In the genomic region with DNA sequence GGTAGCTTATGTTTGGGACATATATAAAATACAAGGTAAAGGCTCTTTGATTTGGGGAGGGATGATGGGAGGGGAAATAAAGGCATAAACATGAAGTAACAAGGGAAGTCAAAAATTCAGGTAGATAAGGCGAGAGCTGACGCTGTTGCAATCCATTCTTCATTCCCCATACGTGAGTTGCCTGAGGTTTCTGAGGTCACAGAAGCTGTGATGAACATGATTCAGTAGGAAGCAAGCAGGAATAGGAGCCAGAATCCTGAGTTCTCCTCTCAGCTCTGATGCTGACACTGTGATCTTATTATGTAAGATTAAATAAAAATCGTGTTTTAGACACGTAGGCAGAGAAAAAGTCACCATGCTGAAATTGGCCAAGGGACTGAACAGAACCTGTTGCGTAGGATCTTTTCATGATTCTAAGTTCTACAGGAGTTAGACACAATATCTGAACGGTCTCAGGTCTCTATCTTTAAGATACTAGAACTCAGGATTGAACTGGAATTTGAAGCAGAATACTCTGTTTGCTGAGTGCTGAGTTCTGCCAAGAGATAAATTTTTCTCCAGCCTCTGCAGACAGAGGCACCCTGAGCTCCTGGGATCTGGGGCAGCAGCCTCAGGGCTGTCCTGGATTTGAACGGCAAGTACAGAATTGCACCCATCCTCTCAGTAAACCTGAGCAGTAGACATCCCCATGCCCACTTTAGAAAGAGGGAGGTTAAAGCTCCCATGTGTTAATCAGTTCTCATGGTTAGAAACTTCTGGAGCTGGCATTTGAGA, we compare ENCODE assay signal across 9 cellular contexts. TPM values are rescaled to one million over a fixed set of nuclear protein-coding genes. Genes with fewer than 3 reads are reported as not detected.
DNase-seq lines count a peak whose midpoint lies in the region; ATAC-seq, FAIRE-seq and TF ChIP-seq lines count a peak whose summit lies in the region.
"Had no signal": no experiment of that assay in that cellular context is flagged by ENCODE, and none has a peak within 500 bp of the region (broad histone marks: within the 10 kb centered on the region; RNA-seq: fewer than 3 reads in every experiment).

No MANE protein-coding gene starts in this region.

- no peak overlapping the region for H2BK12ac ChIP-seq in H9 (ENCODE audit: insufficient read length, low read depth, low read length)

- no peaks in the 10 kb centered on the region; the same call in 2 of the 3 replicates for H3K36me3 ChIP-seq in K562 (ENCODE audit: control insufficient read depth, insufficient read depth, low read length)

- H3K27ac Mint-ChIP-seq in HFFc6: peak overlapping the region; percentile 33
- peak overlapping the region in 2 of 6 donors; percentile 18 to 71 for H3K27ac Mint-ChIP-seq in naive B cell
- H3K27ac Mint-ChIP-seq in stimulated activated memory B cell treated with anti-CD40 and anti-IgM and Interleukin-4, amounts not matched to agents 10 μg/mL and 1 μg/mL and 100 μg/mL, for 72 hours: no peak overlapping the region
- H3K27ac Mint-ChIP-seq in H9: no peak overlapping the region

- intact Hi-C loops in K562 (cut with micrococcal nuclease): no loop called here

- in situ Hi-C loops in K562 (cut with MboI): no loop called here

- no peak overlapping the region for H2BK20ac ChIP-seq in H9 (ENCODE audit: low read depth, low read length, poor library complexity, severe bottlenecking)

- H3K79me1 ChIP-seq in H9 (ENCODE audit: insufficient read depth, low read depth, low read length, poor library complexity, severe bottlenecking): no peaks in the 10 kb centered on the region

- no peak for FAIRE-seq in K562 (lab: Jason Lieb, UNC)

- H3K36me3 Mint-ChIP-seq in HFFc6 (ENCODE audit: low read depth) (peaks cover 4% of the 10 kb centered on the region; the same call in 1 of the 2 replicates), naive B cell (peaks cover 4 to 17% of the 10 kb centered on the region in 2 donors), H9 (ENCODE audit: insufficient read depth in 1 of 3, low read depth in 3 of 3) (no peaks in the 10 kb centered on the region)
- peaks cover 18% of the 10 kb centered on the region for H3K36me3 Mint-ChIP-seq in stimulated activated memory B cell treated with anti-CD40 and anti-IgM and Interleukin-4, amounts not matched to agents 10 μg/mL and 1 μg/mL and 100 μg/mL, for 72 hours

- no peaks in the 10 kb centered on the region for H3K9me1 ChIP-seq in K562 (ENCODE audit: control insufficient read depth, insufficient read depth, low read length)

- H3K27me3 ChIP-seq in K562 (ENCODE audit: control insufficient read depth in 2 of 2, insufficient read depth in 2 of 2, low read length in 2 of 2) (no peaks in the 10 kb centered on the region; a peak in 1 of 5 replicates), H9 (ENCODE audit: insufficient read depth, low read length) (0 out of 2 replicates have a peak, but pooled peaks cover 2% of the 10 kb centered on the region)

- POLR2A ChIA-PET in K562 (lab: Yijun Ruan, JAX): interaction anchor here (0.6 to 5.5 kb wide), 6 partner anchors 9 to 431 kb away, joined by 3 to 69 read pairs (median 12); a partner anchor contains a TSS

- H3K9ac ChIP-seq in K562 (ENCODE audit: insufficient read depth in 1 of 2, low read depth in 2 of 2, low read length in 2 of 2) (no peak overlapping the region), H9 (ENCODE audit: extremely low read depth, insufficient read length, low read length) (no peak overlapping the region)

- CTCF ChIA-PET in K562 (lab: Yijun Ruan, JAX; ENCODE audit: low intra/inter-chr PET ratio): no interaction called here

- H2BK15ac ChIP-seq in H9 (ENCODE audit: low read depth, low read length): no peak overlapping the region

- no peaks in the 10 kb centered on the region for H3K79me2 ChIP-seq in K562 (ENCODE audit: control insufficient read depth, insufficient read depth, low read length)
- no peaks in the 10 kb centered on the region for H3K79me2 ChIP-seq in H9 (ENCODE audit: insufficient read depth, low read length)

- H3K27ac ChIP-seq in K562 (ENCODE audit: extremely low read depth, low read depth, low read length) (no peak overlapping the region), H9 (ENCODE audit: insufficient read length, low read depth, low read length) (no peak overlapping the region)

- H3K4ac ChIP-seq in H9 (ENCODE audit: low read depth, low read length): no peak overlapping the region

- H4K8ac ChIP-seq in H9 (replicated peaks; ENCODE audit: insufficient read length, low read depth, low read length): no peak overlapping the region

- H3K9me3 Mint-ChIP-seq in HFFc6: no peaks in the 10 kb centered on the region
- H3K9me3 Mint-ChIP-seq in naive B cell: peaks cover 5 to 24% (median 9%) of the 10 kb centered on the region in 7 donors
- peaks cover 12% of the 10 kb centered on the region for H3K9me3 Mint-ChIP-seq in stimulated activated memory B cell treated with anti-CD40 and anti-IgM and Interleukin-4, amounts not matched to agents 10 μg/mL and 1 μg/mL and 100 μg/mL, for 72 hours
- no peaks in the 10 kb centered on the region; a peak in 1 of 5 replicates for H3K9me3 Mint-ChIP-seq in H9

- no peak overlapping the region for H2BK120ac ChIP-seq in H9 (ENCODE audit: low read depth, low read length, poor library complexity, severe bottlenecking)

- H3K9me3 ChIP-seq in K562 (replicated peaks; ENCODE audit: control insufficient read depth, insufficient read depth, low read depth, low read length) (no peaks in the 10 kb centered on the region), H9 (ENCODE audit: control insufficient read depth, low read depth, low read length) (no peaks in the 10 kb centered on the region)

- H3K4me1 ChIP-seq in K562 (replicated peaks in 1 of 2; ENCODE audit: control insufficient read depth in 2 of 2, insufficient read depth in 2 of 2, low read length in 2 of 2) (peaks cover 14 to 43% of the 10 kb centered on the region in 2 experiments), H9 (ENCODE audit: insufficient read depth, low read length) (no peaks in the 10 kb centered on the region; the same call in 1 of the 2 replicates)

- no peak overlapping the region for H3K14ac ChIP-seq in H9 (ENCODE audit: insufficient read depth, low read length)

- H4K20me1 ChIP-seq in K562 (replicated peaks; ENCODE audit: control insufficient read depth, insufficient read depth, low read length): no peaks in the 10 kb centered on the region
- H4K20me1 ChIP-seq in H9 (ENCODE audit: control insufficient read depth, insufficient read depth, insufficient read length): no peaks in the 10 kb centered on the region

- no peak for TF ChIP-seq EP300 in K562 (IDR thresholded peaks at IDR 0.05; ENCODE audit: low read length)

- H4K5ac ChIP-seq in H9 (ENCODE audit: insufficient read length, low read depth, low read length): no peak overlapping the region

- no peaks in the 10 kb centered on the region for H3K23me2 ChIP-seq in H9 (ENCODE audit: insufficient read length, low read depth, low read length, poor library complexity, severe bottlenecking)

- no peak for TF ChIP-seq CTCF in HFFc6 (IDR thresholded peaks at IDR 0.05)
- TF ChIP-seq CTCF in K562 (IDR thresholded peaks at IDR 0.05 in 2 of 3, conservative IDR thresholded peaks at IDR 0.05 in 1 of 3; ENCODE audit: insufficient read depth in 2 of 3, low read depth in 1 of 3, low read length in 3 of 3): no peak
- TF ChIP-seq CTCF in H9 (conservative IDR thresholded peaks at IDR 0.05): no peak

- peak overlapping the region; percentile 35 for H3K4me3 Mint-ChIP-seq in HFFc6
- H3K4me3 Mint-ChIP-seq in naive B cell: peak overlapping the region in 7 of 8 donors; percentile 15 to 83 (median 66)
- H3K4me3 Mint-ChIP-seq in stimulated activated memory B cell treated with anti-CD40 and anti-IgM and Interleukin-4, amounts not matched to agents 10 μg/mL and 1 μg/mL and 100 μg/mL, for 72 hours: no peak overlapping the region
- H3K4me3 Mint-ChIP-seq in H9: no peak overlapping the region

- H3K23ac ChIP-seq in H9 (ENCODE audit: insufficient read length, low read depth, low read length): no peak overlapping the region

- H4K91ac ChIP-seq in H9 (ENCODE audit: insufficient read length, low read depth, low read length): no peak overlapping the region

- ATAC-seq in K562 (peak; percentile 28), naive B cell (ENCODE audit: low read depth in 2 of 2) (no peak), GM21367 (IDR thresholded peaks at IDR 0.05; ENCODE audit: unreplicated experiment) (no peak), GM19328 (IDR thresholded peaks at IDR 0.05; ENCODE audit: unreplicated experiment) (no peak)
- ATAC-seq in stimulated activated memory B cell treated with anti-CD40 and anti-IgM and Interleukin-4, amounts not matched to agents 10 μg/mL and 1 μg/mL and 100 μg/mL, for 72 hours: no peak

- TF ChIP-seq RAD21 in K562 (CRISPR knock-in tag; conservative IDR thresholded peaks at IDR 0.05 in 1 of 2, IDR thresholded peaks at IDR 0.05 in 1 of 2): no peak

- H3K4me2 ChIP-seq in K562 (ENCODE audit: insufficient read depth, low read length): no peak overlapping the region
- no peak overlapping the region for H3K4me2 ChIP-seq in H9 (ENCODE audit: insufficient read depth, insufficient read length, low read length)

- no peak overlapping the region for H2AFZ ChIP-seq in K562 (ENCODE audit: low read depth, low read length)
- H2AFZ ChIP-seq in H9 (ENCODE audit: low read length): no peak overlapping the region

- no peak overlapping the region for H3K18ac ChIP-seq in H9 (ENCODE audit: insufficient read length, low read depth, low read length)

- no peak overlapping the region for H2AK5ac ChIP-seq in H9 (ENCODE audit: insufficient read length, low read length)

- no peak for TF ChIP-seq POLR2A in K562 (conservative IDR thresholded peaks at IDR 0.05)

- no TSS peak for BruUV-seq in K562 (replicated peaks; lab: Mats Ljungman, UMichigan)

- no peak overlapping the region for H3T11ph ChIP-seq in H9 (ENCODE audit: low read length)

- no peak overlapping the region for H3K56ac ChIP-seq in H9 (ENCODE audit: insufficient read length, low read depth, low read length)

- H3K27me3 Mint-ChIP-seq in HFFc6 (ENCODE audit: insufficient read depth) (no peaks in the 10 kb centered on the region; the same call in 1 of the 2 replicates), naive B cell (no peaks in the 10 kb centered on the region), H9 (ENCODE audit: low read depth) (peaks cover 17% of the 10 kb centered on the region)
- H3K27me3 Mint-ChIP-seq in stimulated activated memory B cell treated with anti-CD40 and anti-IgM and Interleukin-4, amounts not matched to agents 10 μg/mL and 1 μg/mL and 100 μg/mL, for 72 hours: no peaks in the 10 kb centered on the region

- DNase-seq in AG20443 (ENCODE audit: low spot score) (peak; percentile 63), HFFc6 (peak; percentile 74), K562 (ENCODE audit: extremely low read depth in 1 of 4, low spot score in 3 of 4) (no peak), naive B cell (no peak), H9 (no peak)
- DNase-seq: DMS53 had no signal

- H3K4me3 ChIP-seq in K562: no peak overlapping the region

- H2BK5ac ChIP-seq in H9 (ENCODE audit: insufficient read length, low read length): no peak overlapping the region

- 48% methylated on average over 8 of the region's 8 CpGs for WGBS in K562 (ENCODE audit: insufficient coverage, low coverage, missing lambda C conversion rate)
- no CpG with 5 or more reads among the region's 8 CpGs for WGBS in H9 (ENCODE audit: extremely low coverage, insufficient read length, low lambda C conversion rate)

- H3K4me1 Mint-ChIP-seq in HFFc6 (ENCODE audit: low read depth): peaks cover 64% of the 10 kb centered on the region
- peaks cover 23 to 65% (median 40%) of the 10 kb centered on the region in 3 donors for H3K4me1 Mint-ChIP-seq in naive B cell
- peaks cover 57% of the 10 kb centered on the region for H3K4me1 Mint-ChIP-seq in stimulated activated memory B cell treated with anti-CD40 and anti-IgM and Interleukin-4, amounts not matched to agents 10 μg/mL and 1 μg/mL and 100 μg/mL, for 72 hours
- peaks cover 32 to 41% of the 10 kb centered on the region in 2 experiments for H3K4me1 Mint-ChIP-seq in H9

RNA-seq across cellular contexts. Expression of a gene that starts 21.0 kb away (rescaled TPM):
- total RNA-seq in HFFc6 (2021; fragmentation: NEBNext Ultra II Directional; extraction: Animal tissue kit (Norgen Biotek cat#: 25700)): 100 to 1,000 TPM; 114 to 154 (median 142) TPM
- 54.5 and 86.4 TPM in 2 replicates for total RNA-seq in K562 (2011; cell fraction: chromatin; rRNA removed; ENCODE audit: low replicate concordance)
- total RNA-seq in K562 (2011; cell fraction: nucleolus; rRNA removed): 136 and 139 TPM in 2 replicates
- 92.4 and 113 TPM in 2 replicates for total RNA-seq in K562 (2011; cell fraction: nucleoplasm; rRNA removed)
- total RNA-seq in K562 (2014; rRNA removed) (6.9 and 10.3 TPM in 2 replicates), K562 (2014; rRNA removed; fragmentation: Illumina TruSeq; extraction: Trizol) (7.4 and 8.0 TPM in 2 replicates), K562 (2015; rRNA removed; fragmentation: Illumina TruSeq; extraction: Trizol) (4.5 TPM in 2 replicates), K562 (2021) (23.9 and 25.2 TPM in 2 replicates), H9 (2021) (19.3 and 20.9 TPM in 2 replicates)
- polyA plus RNA-seq in K562 (2011; rRNA removed) (11.7 and 19.1 TPM in 2 replicates), K562 (2014; fragmentation: Illumina TruSeq; extraction: Trizol) (11.1 and 12.6 TPM in 2 replicates), K562 (2014; fragmentation: Nextera tagmentation; extraction: Ambion mirVana) (1 to 10 TPM; 3.2 to 3.7 TPM), K562 (2014; rRNA removed) (8.6 and 10.2 TPM in 2 replicates), naive B cell (ENCODE audit: low read depth in 6 of 6) (1,000 to 10,000 TPM in 1 of 6 donors, 100 to 1,000 TPM in 5; 316 to 1,111 (median 647) TPM)
- polyA plus RNA-seq in K562 (2011; cell fraction: cytosol; rRNA removed): 6.6 and 12.0 TPM in 2 replicates
- polyA plus RNA-seq in K562 (2011; cell fraction: nucleus; rRNA removed): 52.6 and 53.4 TPM in 2 replicates
- 14.7 and 29.2 TPM in 2 replicates for polyA plus RNA-seq in K562 (2012)
- 33.0 and 43.0 TPM in 2 replicates for polyA minus RNA-seq in K562 (2011; rRNA and poly(A)+ RNA removed)
- 10.3 and 16.2 TPM in 2 replicates for polyA minus RNA-seq in K562 (2011; cell fraction: cytosol; rRNA and poly(A)+ RNA removed)
- polyA minus RNA-seq in K562 (2011; cell fraction: nucleus; rRNA and poly(A)+ RNA removed): 87.2 and 133 TPM in 2 replicates

Comparison
In these comparisons a context has a peak if more than half of its experiments do, and no peak if none do; other contexts are left out.
1. DNase-seq: peak in AG20443 (single experiment) and HFFc6 (single experiment); none in K562 (0 of 4), naive B cell (single experiment) and H9 (single experiment).
2. H3K4me3 Mint-ChIP-seq: peak in HFFc6 (single experiment) and naive B cell (7 of 8); none in stimulated activated memory B cell treated with anti-CD40 and anti-IgM and Interleukin-4, amounts not matched to agents 10 μg/mL and 1 μg/mL and 100 μg/mL, for 72 hours (single experiment) and H9 (0 of 2).